Comparison of ENCODE assay signal across 28 cellular contexts in the genomic region with DNA sequence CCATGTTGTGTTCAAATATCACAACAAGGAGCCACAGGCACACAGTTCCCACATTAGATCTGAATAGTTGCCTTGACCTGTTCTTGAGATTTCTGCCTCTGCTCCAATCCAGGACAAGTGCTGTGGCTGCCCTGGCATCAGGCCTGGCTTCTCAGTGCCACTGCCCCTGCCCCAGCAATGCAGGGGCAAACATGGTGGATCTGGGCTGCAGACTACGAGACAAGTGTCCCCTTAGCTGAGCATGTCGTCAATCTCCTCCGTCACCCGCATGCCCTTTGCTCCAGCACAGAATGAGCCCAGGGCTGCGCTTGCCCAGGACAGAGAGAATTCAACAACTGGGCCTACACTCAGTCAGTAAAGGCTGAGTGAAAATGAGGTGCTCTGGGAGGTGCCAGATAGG.
"Had no signal": no experiment of that assay in that cellular context is flagged by ENCODE, and none has a peak within 500 bp of the region (broad histone marks: within the 10 kb centered on the region; RNA-seq: fewer than 3 reads in every experiment).

No MANE protein-coding gene starts in this region.

- H3K27ac Mint-ChIP-seq: activated CD8-positive, alpha-beta T cell treated with anti-CD3 and anti-CD28 coated beads, Interleukin-2, amount 10 ng/mL, durations not matched to agents 7 days and 5 days; activated naive CD8-positive, alpha-beta T cell treated with anti-CD3 and anti-CD28 coated beads, Interleukin-2, amount 10 ng/mL, durations not matched to agents 7 days and 5 days; T-helper 1 cell treated with Interleukin-12 subunit alpha and Interleukin-12 subunit beta and Interleukin-4 antibody, amounts not matched to agents 30 μg/mL and 1 μg/mL, for 36 hours had no signal

- H3K36me3 Mint-ChIP-seq: activated naive CD8-positive, alpha-beta T cell treated with anti-CD3 and anti-CD28 coated beads, Interleukin-2, amount 10 ng/mL, durations not matched to agents 7 days and 5 days had no signal

- H3K27me3 Mint-ChIP-seq: activated naive CD8-positive, alpha-beta T cell treated with anti-CD3 and anti-CD28 coated beads, Interleukin-2, amount 10 ng/mL, durations not matched to agents 7 days and 5 days had no signal

- ATAC-seq: activated CD8-positive, alpha-beta T cell treated with anti-CD3 and anti-CD28 coated beads, Interleukin-2, amount 10 ng/mL, durations not matched to agents 7 days and 5 days; K562; Panc1; SK-N-SH treated with all-trans-retinoic acid at 6 μM for 48 hours had no signal

- H3K27me3 ChIP-seq: adrenal gland, SJSA1 had no signal

- DNase-seq: activated CD4-positive, alpha-beta T cell treated with anti-CD3 and anti-CD28 coated beads for 48 hours; activated CD4-positive, alpha-beta T cell treated with anti-CD3 and anti-CD28 coated beads, Interleukin-2, amount 50 U/mL, for 4 hours; activated CD4-positive, CD25-positive, alpha-beta regulatory T cell treated with anti-CD3 and anti-CD28 coated beads, Interleukin-2, amount 50 U/mL, for 72 hours; activated CD8-positive, alpha-beta memory T cell treated with anti-CD3 and anti-CD28 coated beads, Interleukin-2, amount 50 U/mL, for 48 hours; activated CD8-positive, alpha-beta T cell treated with anti-CD3 and anti-CD28 coated beads, Interleukin-2, amount 10 ng/mL, durations not matched to agents 7 days and 5 days; activated naive CD4-positive, alpha-beta T cell treated with anti-CD3 and anti-CD28 coated beads, Interleukin-2, amount 50 U/mL, for 16 hours; activated naive CD8-positive, alpha-beta T cell treated with anti-CD3 and anti-CD28 coated beads, Interleukin-2, amount 10 ng/mL, durations not matched to agents 7 days and 5 days; activated T-cell treated with anti-CD3 and anti-CD28 coated beads, Interleukin-2, amount 50 U/mL, for 1 hour; adrenal gland; anterior cingulate cortex; caudate nucleus; Kasumi-1; NCI-H146; NCI-H187 treated with DMSO at 0.1 percent for 48 hours; NCI-H2171; NCI-H2227 treated with DMSO at 0.1 percent for 48 hours; NCI-H446 treated with DMSO at 0.1 percent for 48 hours; NCI-H526; NCI-H82; OCI-M1; SHP77; SW 1271 had no signal

- H3K36me3 ChIP-seq: adrenal gland, SJSA1 had no signal

- H3K4me3 Mint-ChIP-seq: activated CD8-positive, alpha-beta T cell treated with anti-CD3 and anti-CD28 coated beads, Interleukin-2, amount 10 ng/mL, durations not matched to agents 7 days and 5 days; activated naive CD8-positive, alpha-beta T cell treated with anti-CD3 and anti-CD28 coated beads, Interleukin-2, amount 10 ng/mL, durations not matched to agents 7 days and 5 days; T-helper 1 cell treated with Interleukin-12 subunit alpha and Interleukin-12 subunit beta and Interleukin-4 antibody, amounts not matched to agents 30 μg/mL and 1 μg/mL, for 36 hours had no signal

- H3K4me1 Mint-ChIP-seq: activated naive CD8-positive, alpha-beta T cell treated with anti-CD3 and anti-CD28 coated beads, Interleukin-2, amount 10 ng/mL, durations not matched to agents 7 days and 5 days had no signal

- H3K4me1 ChIP-seq: adrenal gland had no signal

- H3K4me3 ChIP-seq: adrenal gland, K562, SJSA1 had no signal

- H3K27ac ChIP-seq: adrenal gland, RWPE1, SJSA1 had no signal

- H3K9me3 ChIP-seq: adrenal gland, SJSA1 had no signal

- H3K9me3 Mint-ChIP-seq: activated naive CD8-positive, alpha-beta T cell treated with anti-CD3 and anti-CD28 coated beads, Interleukin-2, amount 10 ng/mL, durations not matched to agents 7 days and 5 days; T-helper 1 cell treated with Interleukin-12 subunit alpha and Interleukin-12 subunit beta and Interleukin-4 antibody, amounts not matched to agents 30 μg/mL and 1 μg/mL, for 36 hours had no signal
